In genomic region chr11:86218125-86219081, GRCh38 we compare ENCODE assay signal across 8 cellular contexts. TPM values are rescaled to one million over a fixed set of nuclear protein-coding genes. Genes with fewer than 3 reads are reported as not detected.
DNase-seq lines count a peak whose midpoint lies in the region; ATAC-seq, FAIRE-seq and TF ChIP-seq lines count a peak whose summit lies in the region.

No MANE protein-coding gene starts in this region.

- H3K9me3 Mint-ChIP-seq in astrocyte (ENCODE audit: unreplicated experiment): no peaks in the 10 kb centered on the region

- H3K27me3 ChIP-seq in astrocyte (ENCODE audit: insufficient read depth, low read length) (no peaks in the 10 kb centered on the region), gastrocnemius medialis (no peaks in the 10 kb centered on the region)

- H3K36me3 ChIP-seq in astrocyte (ENCODE audit: insufficient read depth, low read length): no peaks in the 10 kb centered on the region
- no peaks in the 10 kb centered on the region for H3K36me3 ChIP-seq in gastrocnemius medialis

- H3K36me3 Mint-ChIP-seq in astrocyte (ENCODE audit: low read depth, unreplicated experiment): no peaks in the 10 kb centered on the region

- no peaks in the 10 kb centered on the region for H4K20me1 ChIP-seq in astrocyte (ENCODE audit: insufficient read depth, low read length)

- H3K27ac ChIP-seq in astrocyte (ENCODE audit: low read depth, low read length) (no peak overlapping the region), gastrocnemius medialis (no peak overlapping the region)

- H3K79me2 ChIP-seq in astrocyte (ENCODE audit: insufficient read depth, low read length): no peaks in the 10 kb centered on the region

- H3K9ac ChIP-seq in astrocyte (ENCODE audit: low read length): peak overlapping the region; percentile 15

- no peaks in the 10 kb centered on the region for H3K4me1 Mint-ChIP-seq in astrocyte (ENCODE audit: low read depth, unreplicated experiment)

- in situ Hi-C loops in gastrocnemius medialis (cut with MboI; ENCODE audit: low sequenced_read_pairs in 4 of 4): loop anchor here (5.0 to 10.0 kb wide), 4 partner anchors 274 to 364 kb away; partner anchors contain the start of gene CCDC83 (in 1 of the 4)

- TF ChIP-seq POLR2A in NB4 (IDR thresholded peaks at IDR 0.05; ENCODE audit: extremely low read depth, insufficient read length) (no peak), gastrocnemius medialis (IDR thresholded peaks at IDR 0.05) (no peak)

- H2AFZ ChIP-seq in astrocyte (ENCODE audit: low read depth, low read length): peak overlapping the region; percentile 74

- H3K27me3 Mint-ChIP-seq in astrocyte (ENCODE audit: low read depth, unreplicated experiment): peaks cover 2% of the 10 kb centered on the region

- DNase-seq in GM10248 (ENCODE audit: extremely low spot score) (peak; percentile 48), HEK293T (ENCODE audit: extremely low spot score) (peak; percentile 84), NB4 (ENCODE audit: low read depth) (peak; percentile 82), SW 1271 (lab: John Stamatoyannopoulos, UW) (peak; percentile 7 to 60), astrocyte (ENCODE audit: low read depth) (peak; percentile 47), hippocampal formation (lab: John Stamatoyannopoulos, UW) (peak; percentile 66 to 78), gastrocnemius medialis (peak; percentile 37 to 44)

- FAIRE-seq in astrocyte (lab: Jason Lieb, UNC): peak; percentile 75

- H3K4me3 ChIP-seq in NB4 (ENCODE audit: low read depth, low read length): no peak overlapping the region
- H3K4me3 ChIP-seq in astrocyte (ENCODE audit: insufficient read depth, low read depth, low read length): peak overlapping the region; percentile 49
- H3K4me3 ChIP-seq in gastrocnemius medialis: peak overlapping the region; percentile 30 to 44 (median 32)

- peak; percentile 54 for TF ChIP-seq CTCF in GM10248 (IDR thresholded peaks at IDR 0.05; ENCODE audit: control extremely low read depth, extremely low read depth, low read depth, missing control alignments)
- TF ChIP-seq CTCF in NB4 (IDR thresholded peaks at IDR 0.05; ENCODE audit: low read depth, low read length): peak; percentile 99
- peak; percentile 95 for TF ChIP-seq CTCF in astrocyte (IDR thresholded peaks at IDR 0.05; ENCODE audit: insufficient read depth, low read depth, low read length)
- peak; percentile 74 to 91 (median 86) for TF ChIP-seq CTCF in gastrocnemius medialis (IDR thresholded peaks at IDR 0.05 in 4 of 5, conservative IDR thresholded peaks at IDR 0.05 in 1 of 5)

- POLR2A ChIA-PET in GM10248 (lab: Yijun Ruan, JAX): interaction anchor here (0.7 kb wide), 1 partner anchor 150 kb away, joined by 3 read pairs; the partner anchor contains the start of gene PICALM
- POLR2A ChIA-PET in HEK293T (lab: Yijun Ruan, JAX): no interaction called here

- CTCF ChIA-PET in GM10248 (lab: Yijun Ruan, JAX): interaction anchor here (0.6 to 6.7 kb wide), 25 partner anchors 9 to 270 kb away, joined by 3 to 40 read pairs (median 3); partner anchors contain the start of gene PICALM
- CTCF ChIA-PET in HEK293T (lab: Yijun Ruan, JAX): interaction anchor here (0.6 to 1.8 kb wide), 6 partner anchors 11 to 192 kb away, joined by 3 to 8 read pairs (median 3); no protein-coding TSS in a partner anchor

- H3K9me3 ChIP-seq in astrocyte (ENCODE audit: insufficient read depth, low read depth, low read length) (no peaks in the 10 kb centered on the region), gastrocnemius medialis (no peaks in the 10 kb centered on the region)

- H3K4me2 ChIP-seq in astrocyte (ENCODE audit: low read length): peak overlapping the region; percentile 76

- H3K4me1 ChIP-seq in astrocyte (ENCODE audit: insufficient read depth, low read length) (no peaks in the 10 kb centered on the region), gastrocnemius medialis (peaks cover 5 to 10% of the 10 kb centered on the region in 2 donors)

- ATAC-seq in gastrocnemius medialis (peak; percentile 87 to 95), HG03025 (IDR thresholded peaks at IDR 0.05; ENCODE audit: low FRiP score, unreplicated experiment) (no peak)

- intact Hi-C loops in gastrocnemius medialis (cut with DNase I; ENCODE audit: low total_unique reads): loop anchor here (1.0 to 10.0 kb wide), 5 partner anchors 25 to 624 kb away; no protein-coding TSS in a partner anchor

- H3K4me3 Mint-ChIP-seq in astrocyte (ENCODE audit: unreplicated experiment): no peak overlapping the region

- H3K27ac Mint-ChIP-seq in astrocyte (ENCODE audit: unreplicated experiment): no peak overlapping the region

TF ChIP-seq in HEK293T, 16 proteins besides CTCF, POLR2A, EP300 and RAD21:
- TF ChIP-seq NFRKB (IDR thresholded peaks at IDR 0.05) (no peak), HDGF (IDR thresholded peaks at IDR 0.05; ENCODE audit: borderline replicate concordance) (no peak), TARDBP (IDR thresholded peaks at IDR 0.05) (no peak), ARNT (IDR thresholded peaks at IDR 0.05) (no peak), FOXM1 (IDR thresholded peaks at IDR 0.05; ENCODE audit: borderline replicate concordance) (no peak), ZNF384 (IDR thresholded peaks at IDR 0.05) (no peak)

RNA-seq across cellular contexts. Expression of gene EED, which starts 26.1 kb away (rescaled TPM):
- total RNA-seq in astrocyte: 20.9 and 23.4 TPM in 2 replicates
- total RNA-seq in gastrocnemius medialis: 10 to 100 TPM in 1 of 4 donors, 1 to 10 TPM in 3; 5.2 to 12.1 (median 8.5) TPM

Comparison
In these comparisons a context has a peak if more than half of its experiments do, and no peak if none do; other contexts are left out.
1. DNase-seq: peak in every context shown above with its lines; median percentile 84 in HEK293T; 82 in NB4; 72 in hippocampal formation; 48 in GM10248; 47 in astrocyte; 40 in gastrocnemius medialis; 34 in SW 1271.